ENCODE assay signal across 1 cellular context in the genomic region with DNA sequence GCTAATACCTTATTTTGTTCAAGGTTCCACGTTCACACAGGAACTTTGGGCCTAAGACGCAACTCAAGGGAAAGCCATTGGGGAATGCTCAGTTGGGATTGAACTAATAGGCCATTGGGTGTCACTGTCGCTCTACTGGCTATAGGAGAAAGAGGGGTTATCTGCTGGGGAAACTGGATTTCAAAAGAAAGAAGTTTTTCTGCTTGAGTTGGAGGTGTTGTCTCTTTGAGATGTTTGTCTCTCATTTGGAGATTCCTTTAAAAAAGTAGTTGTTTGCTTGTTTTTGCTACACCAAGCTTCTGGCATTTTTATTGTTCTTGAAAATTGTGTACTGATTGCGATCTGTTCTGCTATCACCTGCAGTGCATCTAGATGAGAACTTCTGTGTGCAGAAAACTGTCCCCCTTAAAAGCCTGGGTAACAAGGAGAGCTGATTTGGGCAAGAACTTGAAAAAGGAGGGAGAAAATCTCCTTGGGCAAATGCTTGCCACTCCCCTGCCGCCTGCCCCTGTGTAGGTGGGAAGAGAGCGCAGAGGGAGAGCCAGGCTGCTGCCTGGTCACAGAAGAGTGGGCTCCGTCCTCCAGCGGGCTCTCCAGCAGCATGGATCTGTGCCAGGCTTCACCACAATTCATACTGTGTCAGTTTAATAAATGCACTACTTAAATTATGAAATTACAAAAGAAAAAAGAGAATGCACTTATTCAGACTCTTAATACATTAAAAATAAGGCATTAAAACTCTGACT.
TF ChIP-seq lines count a peak whose summit lies in the region.

No MANE protein-coding gene starts in this region.

TF ChIP-seq in K562, 482 proteins besides CTCF, POLR2A, EP300 and RAD21 (continued from another document and continues in another):
- TF ChIP-seq, protein P1, sequence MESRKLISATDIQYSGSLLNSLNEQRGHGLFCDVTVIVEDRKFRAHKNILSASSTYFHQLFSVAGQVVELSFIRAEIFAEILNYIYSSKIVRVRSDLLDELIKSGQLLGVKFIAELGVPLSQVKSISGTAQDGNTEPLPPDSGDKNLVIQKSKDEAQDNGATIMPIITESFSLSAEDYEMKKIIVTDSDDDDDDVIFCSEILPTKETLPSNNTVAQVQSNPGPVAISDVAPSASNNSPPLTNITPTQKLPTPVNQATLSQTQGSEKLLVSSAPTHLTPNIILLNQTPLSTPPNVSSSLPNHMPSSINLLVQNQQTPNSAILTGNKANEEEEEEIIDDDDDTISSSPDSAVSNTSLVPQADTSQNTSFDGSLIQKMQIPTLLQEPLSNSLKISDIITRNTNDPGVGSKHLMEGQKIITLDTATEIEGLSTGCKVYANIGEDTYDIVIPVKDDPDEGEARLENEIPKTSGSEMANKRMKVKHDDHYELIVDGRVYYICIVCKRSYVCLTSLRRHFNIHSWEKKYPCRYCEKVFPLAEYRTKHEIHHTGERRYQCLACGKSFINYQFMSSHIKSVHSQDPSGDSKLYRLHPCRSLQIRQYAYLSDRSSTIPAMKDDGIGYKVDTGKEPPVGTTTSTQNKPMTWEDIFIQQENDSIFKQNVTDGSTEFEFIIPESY (CRISPR knock-in tag; IDR thresholded peaks at IDR 0.05): peak; percentile 2; the same call in 1 of the 2 replicates
- TF ChIP-seq, protein P2, sequence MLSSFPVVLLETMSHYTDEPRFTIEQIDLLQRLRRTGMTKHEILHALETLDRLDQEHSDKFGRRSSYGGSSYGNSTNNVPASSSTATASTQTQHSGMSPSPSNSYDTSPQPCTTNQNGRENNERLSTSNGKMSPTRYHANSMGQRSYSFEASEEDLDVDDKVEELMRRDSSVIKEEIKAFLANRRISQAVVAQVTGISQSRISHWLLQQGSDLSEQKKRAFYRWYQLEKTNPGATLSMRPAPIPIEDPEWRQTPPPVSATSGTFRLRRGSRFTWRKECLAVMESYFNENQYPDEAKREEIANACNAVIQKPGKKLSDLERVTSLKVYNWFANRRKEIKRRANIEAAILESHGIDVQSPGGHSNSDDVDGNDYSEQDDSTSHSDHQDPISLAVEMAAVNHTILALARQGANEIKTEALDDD (IDR thresholded peaks at IDR 0.05): no peak
- TF ChIP-seq ZNF79 (CRISPR knock-in tag; IDR thresholded peaks at IDR 0.05; ENCODE audit: low read depth) (no peak), NFIX (CRISPR knock-in tag; IDR thresholded peaks at IDR 0.05; ENCODE audit: low read depth) (no peak), FOXA3 (CRISPR knock-in tag; conservative IDR thresholded peaks at IDR 0.05 in 1 of 2, IDR thresholded peaks at IDR 0.05 in 1 of 2) (no peak; a peak in 1 of 4 replicates), FOXM1 (IDR thresholded peaks at IDR 0.05; ENCODE audit: low read depth) (no peak), FOXM1 (CRISPR knock-in tag; IDR thresholded peaks at IDR 0.05; ENCODE audit: low read depth) (no peak), ZNF143 (CRISPR knock-in tag; IDR thresholded peaks at IDR 0.05) (0 out of 2 replicates have a peak, but pooled peaks have one; percentile 17), PCBP2 (IDR thresholded peaks at IDR 0.05; ENCODE audit: low read depth, low read length, poor library complexity, severe bottlenecking) (no peak), NR2C1 (IDR thresholded peaks at IDR 0.05) (no peak), NR2C1 (tag; IDR thresholded peaks at IDR 0.05) (no peak), GATAD2B (IDR thresholded peaks at IDR 0.05; ENCODE audit: borderline replicate concordance) (no peak), NBN (IDR thresholded peaks at IDR 0.05; ENCODE audit: low read depth) (no peak), TEAD1 (CRISPR knock-in tag; IDR thresholded peaks at IDR 0.05) (peak in 1 of 2 experiments; percentile 43; a peak in 1 of 4 replicates), KDM2B (CRISPR knock-in tag; IDR thresholded peaks at IDR 0.05) (no peak), TOE1 (IDR thresholded peaks at IDR 0.05; ENCODE audit: borderline replicate concordance) (no peak), TOE1 (CRISPR knock-in tag; IDR thresholded peaks at IDR 0.05; ENCODE audit: borderline replicate concordance, low read depth) (no peak), BACH1 (tag; IDR thresholded peaks at IDR 0.05) (no peak), ZNF232 (CRISPR knock-in tag; IDR thresholded peaks at IDR 0.05) (no peak), GTF2E2 (tag; IDR thresholded peaks at IDR 0.05) (0 out of 2 replicates have a peak, but pooled peaks have one; percentile 35), GTF2F1 (IDR thresholded peaks at IDR 0.05; ENCODE audit: low read depth, low read length) (no peak), ZFP36 (IDR thresholded peaks at IDR 0.05; ENCODE audit: low read depth, low read length, partially characterized antibody) (no peak), SMARCC2 (IDR thresholded peaks at IDR 0.05; ENCODE audit: low read depth) (no peak), HNRNPK (IDR thresholded peaks at IDR 0.05; ENCODE audit: low read depth, low read length, poor library complexity, severe bottlenecking) (no peak), CTBP1 (IDR thresholded peaks at IDR 0.05; ENCODE audit: borderline replicate concordance) (no peak), MED1 (CRISPR knock-in tag; IDR thresholded peaks at IDR 0.05; ENCODE audit: borderline replicate concordance) (no peak), ZNF77 (CRISPR knock-in tag; IDR thresholded peaks at IDR 0.05) (no peak), ZNF699 (CRISPR knock-in tag; IDR thresholded peaks at IDR 0.05; ENCODE audit: insufficient replicate concordance) (no peak), DDX20 (tag; IDR thresholded peaks at IDR 0.05; ENCODE audit: low read depth) (no peak)
- TF ChIP-seq, protein P3, sequence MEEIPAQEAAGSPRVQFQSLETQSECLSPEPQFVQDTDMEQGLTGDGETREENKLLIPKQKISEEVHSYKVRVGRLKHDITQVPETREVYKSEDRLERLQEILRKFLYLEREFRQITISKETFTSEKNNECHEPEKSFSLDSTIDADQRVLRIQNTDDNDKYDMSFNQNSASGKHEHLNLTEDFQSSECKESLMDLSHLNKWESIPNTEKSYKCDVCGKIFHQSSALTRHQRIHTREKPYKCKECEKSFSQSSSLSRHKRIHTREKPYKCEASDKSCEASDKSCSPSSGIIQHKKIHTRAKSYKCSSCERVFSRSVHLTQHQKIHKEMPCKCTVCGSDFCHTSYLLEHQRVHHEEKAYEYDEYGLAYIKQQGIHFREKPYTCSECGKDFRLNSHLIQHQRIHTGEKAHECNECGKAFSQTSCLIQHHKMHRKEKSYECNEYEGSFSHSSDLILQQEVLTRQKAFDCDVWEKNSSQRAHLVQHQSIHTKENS (CRISPR knock-in tag; IDR thresholded peaks at IDR 0.05): no peak
- TF ChIP-seq, protein P4, sequence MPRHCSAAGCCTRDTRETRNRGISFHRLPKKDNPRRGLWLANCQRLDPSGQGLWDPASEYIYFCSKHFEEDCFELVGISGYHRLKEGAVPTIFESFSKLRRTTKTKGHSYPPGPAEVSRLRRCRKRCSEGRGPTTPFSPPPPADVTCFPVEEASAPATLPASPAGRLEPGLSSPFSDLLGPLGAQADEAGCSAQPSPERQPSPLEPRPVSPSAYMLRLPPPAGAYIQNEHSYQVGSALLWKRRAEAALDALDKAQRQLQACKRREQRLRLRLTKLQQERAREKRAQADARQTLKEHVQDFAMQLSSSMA (CRISPR knock-in tag; IDR thresholded peaks at IDR 0.05): no peak
- TF ChIP-seq, protein P5, sequence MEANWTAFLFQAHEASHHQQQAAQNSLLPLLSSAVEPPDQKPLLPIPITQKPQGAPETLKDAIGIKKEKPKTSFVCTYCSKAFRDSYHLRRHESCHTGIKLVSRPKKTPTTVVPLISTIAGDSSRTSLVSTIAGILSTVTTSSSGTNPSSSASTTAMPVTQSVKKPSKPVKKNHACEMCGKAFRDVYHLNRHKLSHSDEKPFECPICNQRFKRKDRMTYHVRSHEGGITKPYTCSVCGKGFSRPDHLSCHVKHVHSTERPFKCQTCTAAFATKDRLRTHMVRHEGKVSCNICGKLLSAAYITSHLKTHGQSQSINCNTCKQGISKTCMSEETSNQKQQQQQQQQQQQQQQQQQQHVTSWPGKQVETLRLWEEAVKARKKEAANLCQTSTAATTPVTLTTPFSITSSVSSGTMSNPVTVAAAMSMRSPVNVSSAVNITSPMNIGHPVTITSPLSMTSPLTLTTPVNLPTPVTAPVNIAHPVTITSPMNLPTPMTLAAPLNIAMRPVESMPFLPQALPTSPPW (CRISPR knock-in tag; IDR thresholded peaks at IDR 0.05): peak; percentile 3; the same call in 1 of the 2 replicates
- TF ChIP-seq, protein P6, sequence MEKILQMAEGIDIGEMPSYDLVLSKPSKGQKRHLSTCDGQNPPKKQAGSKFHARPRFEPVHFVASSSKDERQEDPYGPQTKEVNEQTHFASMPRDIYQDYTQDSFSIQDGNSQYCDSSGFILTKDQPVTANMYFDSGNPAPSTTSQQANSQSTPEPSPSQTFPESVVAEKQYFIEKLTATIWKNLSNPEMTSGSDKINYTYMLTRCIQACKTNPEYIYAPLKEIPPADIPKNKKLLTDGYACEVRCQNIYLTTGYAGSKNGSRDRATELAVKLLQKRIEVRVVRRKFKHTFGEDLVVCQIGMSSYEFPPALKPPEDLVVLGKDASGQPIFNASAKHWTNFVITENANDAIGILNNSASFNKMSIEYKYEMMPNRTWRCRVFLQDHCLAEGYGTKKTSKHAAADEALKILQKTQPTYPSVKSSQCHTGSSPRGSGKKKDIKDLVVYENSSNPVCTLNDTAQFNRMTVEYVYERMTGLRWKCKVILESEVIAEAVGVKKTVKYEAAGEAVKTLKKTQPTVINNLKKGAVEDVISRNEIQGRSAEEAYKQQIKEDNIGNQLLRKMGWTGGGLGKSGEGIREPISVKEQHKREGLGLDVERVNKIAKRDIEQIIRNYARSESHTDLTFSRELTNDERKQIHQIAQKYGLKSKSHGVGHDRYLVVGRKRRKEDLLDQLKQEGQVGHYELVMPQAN (IDR thresholded peaks at IDR 0.05; ENCODE audit: borderline replicate concordance): no peak
- TF ChIP-seq, protein P7, sequence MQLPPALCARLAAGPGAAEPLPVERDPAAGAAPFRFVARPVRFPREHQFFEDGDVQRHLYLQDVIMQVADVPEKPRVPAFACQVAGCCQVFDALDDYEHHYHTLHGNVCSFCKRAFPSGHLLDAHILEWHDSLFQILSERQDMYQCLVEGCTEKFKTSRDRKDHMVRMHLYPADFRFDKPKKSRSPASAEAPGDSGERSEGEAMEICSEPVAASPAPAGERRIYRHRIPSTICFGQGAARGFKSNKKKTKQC (CRISPR knock-in tag; IDR thresholded peaks at IDR 0.05): no peak
- TF ChIP-seq, protein P8, sequence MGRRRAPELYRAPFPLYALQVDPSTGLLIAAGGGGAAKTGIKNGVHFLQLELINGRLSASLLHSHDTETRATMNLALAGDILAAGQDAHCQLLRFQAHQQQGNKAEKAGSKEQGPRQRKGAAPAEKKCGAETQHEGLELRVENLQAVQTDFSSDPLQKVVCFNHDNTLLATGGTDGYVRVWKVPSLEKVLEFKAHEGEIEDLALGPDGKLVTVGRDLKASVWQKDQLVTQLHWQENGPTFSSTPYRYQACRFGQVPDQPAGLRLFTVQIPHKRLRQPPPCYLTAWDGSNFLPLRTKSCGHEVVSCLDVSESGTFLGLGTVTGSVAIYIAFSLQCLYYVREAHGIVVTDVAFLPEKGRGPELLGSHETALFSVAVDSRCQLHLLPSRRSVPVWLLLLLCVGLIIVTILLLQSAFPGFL (CRISPR knock-in tag; IDR thresholded peaks at IDR 0.05): no peak
- TF ChIP-seq, protein P9, sequence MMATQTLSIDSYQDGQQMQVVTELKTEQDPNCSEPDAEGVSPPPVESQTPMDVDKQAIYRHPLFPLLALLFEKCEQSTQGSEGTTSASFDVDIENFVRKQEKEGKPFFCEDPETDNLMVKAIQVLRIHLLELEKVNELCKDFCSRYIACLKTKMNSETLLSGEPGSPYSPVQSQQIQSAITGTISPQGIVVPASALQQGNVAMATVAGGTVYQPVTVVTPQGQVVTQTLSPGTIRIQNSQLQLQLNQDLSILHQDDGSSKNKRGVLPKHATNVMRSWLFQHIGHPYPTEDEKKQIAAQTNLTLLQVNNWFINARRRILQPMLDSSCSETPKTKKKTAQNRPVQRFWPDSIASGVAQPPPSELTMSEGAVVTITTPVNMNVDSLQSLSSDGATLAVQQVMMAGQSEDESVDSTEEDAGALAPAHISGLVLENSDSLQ (IDR thresholded peaks at IDR 0.05): no peak
- TF ChIP-seq, protein P10, sequence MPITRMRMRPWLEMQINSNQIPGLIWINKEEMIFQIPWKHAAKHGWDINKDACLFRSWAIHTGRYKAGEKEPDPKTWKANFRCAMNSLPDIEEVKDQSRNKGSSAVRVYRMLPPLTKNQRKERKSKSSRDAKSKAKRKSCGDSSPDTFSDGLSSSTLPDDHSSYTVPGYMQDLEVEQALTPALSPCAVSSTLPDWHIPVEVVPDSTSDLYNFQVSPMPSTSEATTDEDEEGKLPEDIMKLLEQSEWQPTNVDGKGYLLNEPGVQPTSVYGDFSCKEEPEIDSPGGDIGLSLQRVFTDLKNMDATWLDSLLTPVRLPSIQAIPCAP (CRISPR knock-in tag; IDR thresholded peaks at IDR 0.05; ENCODE audit: borderline replicate concordance): no peak
- TF ChIP-seq, protein P11, sequence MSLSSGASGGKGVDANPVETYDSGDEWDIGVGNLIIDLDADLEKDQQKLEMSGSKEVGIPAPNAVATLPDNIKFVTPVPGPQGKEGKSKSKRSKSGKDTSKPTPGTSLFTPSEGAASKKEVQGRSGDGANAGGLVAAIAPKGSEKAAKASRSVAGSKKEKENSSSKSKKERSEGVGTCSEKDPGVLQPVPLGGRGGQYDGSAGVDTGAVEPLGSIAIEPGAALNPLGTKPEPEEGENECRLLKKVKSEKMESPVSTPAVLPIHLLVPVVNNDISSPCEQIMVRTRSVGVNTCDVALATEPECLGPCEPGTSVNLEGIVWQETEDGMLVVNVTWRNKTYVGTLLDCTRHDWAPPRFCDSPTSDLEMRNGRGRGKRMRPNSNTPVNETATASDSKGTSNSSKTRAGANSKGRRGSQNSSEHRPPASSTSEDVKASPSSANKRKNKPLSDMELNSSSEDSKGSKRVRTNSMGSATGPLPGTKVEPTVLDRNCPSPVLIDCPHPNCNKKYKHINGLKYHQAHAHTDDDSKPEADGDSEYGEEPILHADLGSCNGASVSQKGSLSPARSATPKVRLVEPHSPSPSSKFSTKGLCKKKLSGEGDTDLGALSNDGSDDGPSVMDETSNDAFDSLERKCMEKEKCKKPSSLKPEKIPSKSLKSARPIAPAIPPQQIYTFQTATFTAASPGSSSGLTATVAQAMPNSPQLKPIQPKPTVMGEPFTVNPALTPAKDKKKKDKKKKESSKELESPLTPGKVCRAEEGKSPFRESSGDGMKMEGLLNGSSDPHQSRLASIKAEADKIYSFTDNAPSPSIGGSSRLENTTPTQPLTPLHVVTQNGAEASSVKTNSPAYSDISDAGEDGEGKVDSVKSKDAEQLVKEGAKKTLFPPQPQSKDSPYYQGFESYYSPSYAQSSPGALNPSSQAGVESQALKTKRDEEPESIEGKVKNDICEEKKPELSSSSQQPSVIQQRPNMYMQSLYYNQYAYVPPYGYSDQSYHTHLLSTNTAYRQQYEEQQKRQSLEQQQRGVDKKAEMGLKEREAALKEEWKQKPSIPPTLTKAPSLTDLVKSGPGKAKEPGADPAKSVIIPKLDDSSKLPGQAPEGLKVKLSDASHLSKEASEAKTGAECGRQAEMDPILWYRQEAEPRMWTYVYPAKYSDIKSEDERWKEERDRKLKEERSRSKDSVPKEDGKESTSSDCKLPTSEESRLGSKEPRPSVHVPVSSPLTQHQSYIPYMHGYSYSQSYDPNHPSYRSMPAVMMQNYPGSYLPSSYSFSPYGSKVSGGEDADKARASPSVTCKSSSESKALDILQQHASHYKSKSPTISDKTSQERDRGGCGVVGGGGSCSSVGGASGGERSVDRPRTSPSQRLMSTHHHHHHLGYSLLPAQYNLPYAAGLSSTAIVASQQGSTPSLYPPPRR (CRISPR knock-in tag; IDR thresholded peaks at IDR 0.05; ENCODE audit: borderline replicate concordance): no peak
